7 cellular contexts compared by ENCODE assay signal in the genomic region with DNA sequence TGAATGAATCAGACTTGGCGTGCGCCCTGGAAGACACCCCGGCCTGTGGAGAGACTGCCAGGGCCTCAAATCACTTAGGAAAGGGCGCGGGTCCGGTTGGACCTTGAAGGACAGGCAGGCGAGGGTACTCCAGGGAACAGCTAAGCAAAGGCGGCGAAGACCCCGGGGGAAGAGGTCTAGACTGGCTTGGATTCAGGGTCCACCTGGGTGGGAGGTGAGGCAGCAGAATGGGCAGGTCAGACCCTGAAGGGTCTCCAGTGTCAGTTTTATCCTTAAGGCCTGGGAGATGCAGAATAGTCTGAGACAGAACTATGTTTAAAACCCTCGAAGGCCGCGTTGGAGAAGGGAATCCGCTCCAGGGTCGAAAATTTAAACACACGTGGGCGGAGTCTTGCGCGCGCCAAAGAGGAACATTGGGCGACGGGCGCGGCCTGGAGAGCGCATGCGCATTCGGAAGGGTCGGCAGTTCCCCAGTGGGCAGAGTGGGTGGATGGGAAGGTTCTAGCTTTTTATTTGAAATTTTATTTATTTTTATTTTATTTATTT. TPM values are rescaled to one million over a fixed set of nuclear protein-coding genes. Genes with fewer than 3 reads are reported as not detected.
DNase-seq lines count a peak whose midpoint lies in the region; ATAC-seq and TF ChIP-seq lines count a peak whose summit lies in the region.

No MANE protein-coding gene starts in this region.

- H3K36me3 Mint-ChIP-seq in neural crest cell (ENCODE audit: low read depth) = peaks cover 14% of the 10 kb centered on the region

- peak; percentile 67 for TF ChIP-seq POLR2A in GM18505 (IDR thresholded peaks at IDR 0.05; ENCODE audit: borderline replicate concordance, extremely low read depth, insufficient read depth, insufficient read length)

- H3K9me3 ChIP-seq in subcutaneous abdominal adipose tissue (ENCODE audit: control insufficient read depth in 5 of 5, low read length in 5 of 5) = no peaks in the 10 kb centered on the region

- peaks cover 4% of the 10 kb centered on the region for H3K27me3 Mint-ChIP-seq in neural crest cell (ENCODE audit: low read depth)

- H3K4me3 ChIP-seq in fibroblast of villous mesenchyme (ENCODE audit: low read depth, low read length) (peak overlapping the region; percentile 84), subcutaneous abdominal adipose tissue (ENCODE audit: low read depth in 1 of 5, low read length in 5 of 5) (peak overlapping the region; percentile 79 to 92 (median 81))

- peaks cover 0 to 9% (median 4%) of the 10 kb centered on the region in 5 donors for H3K36me3 ChIP-seq in subcutaneous abdominal adipose tissue (ENCODE audit: control insufficient read depth in 5 of 5, insufficient read depth in 5 of 5, low read length in 5 of 5)

- H3K4me3 Mint-ChIP-seq in neural crest cell = peak overlapping the region; percentile 99

- peak overlapping the region; percentile 96 for H3K27ac ChIP-seq in subcutaneous abdominal adipose tissue (ENCODE audit: low read depth, low read length)

- ATAC-seq in GM18505 (IDR thresholded peaks at IDR 0.05; ENCODE audit: unreplicated experiment) = peak; percentile 22

- TF ChIP-seq CTCF in fibroblast of villous mesenchyme (IDR thresholded peaks at IDR 0.05; ENCODE audit: insufficient read depth, low read depth, low read length) (no peak), neural crest cell (conservative IDR thresholded peaks at IDR 0.05) (no peak)

- peak overlapping the region; percentile 81 to 90 (median 86) for H3K9ac ChIP-seq in subcutaneous abdominal adipose tissue (ENCODE audit: low read length in 5 of 5)

- H3K4me1 ChIP-seq in subcutaneous abdominal adipose tissue (ENCODE audit: control insufficient read depth in 5 of 5, insufficient read depth in 5 of 5, low read length in 5 of 5) = peaks cover 4 to 38% (median 28%) of the 10 kb centered on the region in 5 donors

- H3K4me1 Mint-ChIP-seq in neural crest cell = peaks cover 52% of the 10 kb centered on the region

- DNase-seq in LoVo (ENCODE audit: low spot score) = peak; percentile 91
- peak; percentile 64 to 67 for DNase-seq in SHP77 (lab: John Stamatoyannopoulos, UW)
- DNase-seq in activated gamma-delta T cell (lab: John Stamatoyannopoulos, UW) = peak; percentile 56
- peak; percentile 77 for DNase-seq in fibroblast of villous mesenchyme (ENCODE audit: low read depth)
- peak; percentile 68 for DNase-seq in neural crest cell (ENCODE audit: low read depth, low spot score)

- no peaks in the 10 kb centered on the region for H3K9me3 Mint-ChIP-seq in neural crest cell

- no peaks in the 10 kb centered on the region for H3K27me3 ChIP-seq in subcutaneous abdominal adipose tissue (ENCODE audit: control insufficient read depth in 5 of 5, insufficient read depth in 4 of 5, low read length in 5 of 5)

- H3K27ac Mint-ChIP-seq in neural crest cell (ENCODE audit: unreplicated experiment) = peak overlapping the region; percentile 100

RNA-seq across cellular contexts. Expression of gene SMG9, which starts 0.6 kb away (rescaled TPM):
- 13.0 and 14.5 TPM in 2 replicates for total RNA-seq in fibroblast of villous mesenchyme
- 87.0 and 87.6 TPM in 2 replicates for total RNA-seq in neural crest cell

RNA-seq across cellular contexts. Expression of gene KCNN4, which starts 25.4 kb away (rescaled TPM):
- 0.43 TPM in 1 of 2 replicates, not detected in the other for total RNA-seq in fibroblast of villous mesenchyme
- total RNA-seq in neural crest cell = 2.2 and 2.8 TPM in 2 replicates

RNA-seq across cellular contexts. Expression of gene IRGC, which starts 39.5 kb away (rescaled TPM):
- total RNA-seq in fibroblast of villous mesenchyme = not detected in 2 replicates
- total RNA-seq in neural crest cell = not detected in 2 replicates

RNA-seq across cellular contexts. Expression of gene LYPD5, which starts 46.9 kb away (rescaled TPM):
- total RNA-seq in fibroblast of villous mesenchyme = under 0.01 and 0.43 TPM in 2 replicates
- 0.25 TPM in 1 of 2 replicates, not detected in the other for total RNA-seq in neural crest cell

Comparison
In these comparisons a context has a peak if more than half of its experiments do, and no peak if none do; other contexts are left out.
1. Peak in every context shown above with its lines: DNase-seq, ATAC-seq, H3K4me3 ChIP-seq and H3K27ac ChIP-seq.